In genomic region chr10:91582063-91582673, GRCh38 we compare ENCODE assay signal across 19 cellular contexts. TPM values are rescaled to one million over a fixed set of nuclear protein-coding genes. Genes with fewer than 3 reads are reported as not detected.
DNase-seq lines count a peak whose midpoint lies in the region; ATAC-seq lines count a peak whose summit lies in the region.
"Had no signal": no experiment of that assay in that cellular context is flagged by ENCODE, and none has a peak within 500 bp of the region (broad histone marks: within the 10 kb centered on the region; RNA-seq: fewer than 3 reads in every experiment).

No MANE protein-coding gene starts in this region.

- H4K8ac ChIP-seq in neuronal stem cell (ENCODE audit: low read depth, low read length): no peak overlapping the region

- intact Hi-C loops in Right ventricle myocardium inferior (cut with DNase I) (no loop called here), cardiac septum (cut with DNase I) (no loop called here), right cardiac atrium (cut with DNase I) (no loop called here)

- no peak overlapping the region for H3K18ac ChIP-seq in neuronal stem cell (ENCODE audit: low read length)

- H3K23ac ChIP-seq in neuronal stem cell (ENCODE audit: low read depth, low read length, poor library complexity): no peak overlapping the region

- H3K36me3 ChIP-seq in neuronal stem cell (replicated peaks in 1 of 2; ENCODE audit: control insufficient read depth in 2 of 2, insufficient read depth in 2 of 2, low read length in 2 of 2): no peaks in the 10 kb centered on the region
- H3K36me3 ChIP-seq in H7 (replicated peaks; ENCODE audit: control insufficient read depth, insufficient read depth, low read length): no peaks in the 10 kb centered on the region
- H3K36me3 ChIP-seq: BLaER1 treated with 17β-estradiol and CSF1 and Interleukin-3, amounts not matched to agents 10 nM and 100 nM had no signal

- no peak overlapping the region for H3K14ac ChIP-seq in neuronal stem cell (ENCODE audit: low read length)

- DNase-seq in Right ventricle myocardium inferior (ENCODE audit: missing footprints) (no peak), cardiac septum (ENCODE audit: low spot score) (no peak), right cardiac atrium (peak; percentile 36 to 76 (median 75)), neuronal stem cell (ENCODE audit: low spot score) (no peak), H7 (no peak), SKM-1 (lab: John Stamatoyannopoulos, UW; ENCODE audit: unreplicated experiment) (no peak)
- DNase-seq in activated effector memory CD4-positive, alpha-beta T cell treated with anti-CD3 and anti-CD28 coated beads, Interleukin-2, amount 50 U/mL, for 16 hours: no peak
- DNase-seq: DMS 273 treated with DMSO at 0.1 percent for 48 hours; EL; NCI-H1436 treated with DMSO at 0.1 percent for 48 hours; NCI-H226; NCI-H526 treated with DMSO at 0.1 percent for 48 hours; NK-92 treated with Interleukin-12 subunit alpha and Interleukin-12 subunit beta, amount 100 ng/mL, for 24 hours; OCI-M1; RPMI8226 had no signal

- H2AFZ ChIP-seq in neuronal stem cell (ENCODE audit: low read length): no peak overlapping the region

- H3K4me1 ChIP-seq in right cardiac atrium (ENCODE audit: control insufficient read depth, insufficient read depth, low read length): no peaks in the 10 kb centered on the region
- no peaks in the 10 kb centered on the region for H3K4me1 ChIP-seq in neuronal stem cell (ENCODE audit: control insufficient read depth in 2 of 2, insufficient read depth in 1 of 2, low read depth in 1 of 2, low read length in 2 of 2)

- H3K4me3 ChIP-seq in right cardiac atrium (ENCODE audit: low read length) (no peak overlapping the region), neuronal stem cell (ENCODE audit: low read length in 2 of 2) (no peak overlapping the region), H7 (ENCODE audit: insufficient read depth, low read depth, low read length) (no peak overlapping the region)
- H3K4me3 ChIP-seq: BLaER1 treated with 17β-estradiol and CSF1 and Interleukin-3, amounts not matched to agents 10 nM and 100 nM had no signal

- H2BK120ac ChIP-seq in neuronal stem cell (ENCODE audit: low read depth, low read length): no peak overlapping the region

- H3K27me3 ChIP-seq in right cardiac atrium (ENCODE audit: control insufficient read depth, insufficient read depth) (no peaks in the 10 kb centered on the region), neuronal stem cell (ENCODE audit: control insufficient read depth in 3 of 3, insufficient read depth in 3 of 3, low read depth in 1 of 3, low read length in 3 of 3) (peaks cover 0 to 11% (median 0%) of the 10 kb centered on the region in 3 experiments), H7 (ENCODE audit: control insufficient read depth, insufficient read depth, low read length) (no peaks in the 10 kb centered on the region; the same call in 1 of the 2 replicates)
- H3K27me3 ChIP-seq: BLaER1 treated with 17β-estradiol and CSF1 and Interleukin-3, amounts not matched to agents 10 nM and 100 nM had no signal

- no peak overlapping the region for H2BK12ac ChIP-seq in neuronal stem cell (ENCODE audit: low read length)

- H2BK15ac ChIP-seq in neuronal stem cell (ENCODE audit: low read length): no peak overlapping the region

- H4K91ac ChIP-seq in neuronal stem cell (ENCODE audit: low read depth, low read length, poor library complexity): no peak overlapping the region

- no peak overlapping the region for H3K4me2 ChIP-seq in neuronal stem cell (ENCODE audit: insufficient read depth, low read length, poor library complexity, severe bottlenecking)
- H3K4me2 ChIP-seq: BLaER1 treated with 17β-estradiol and CSF1 and Interleukin-3, amounts not matched to agents 10 nM and 100 nM had no signal

- H2BK5ac ChIP-seq in neuronal stem cell (ENCODE audit: low read length): no peak overlapping the region

- H3K4ac ChIP-seq in neuronal stem cell (ENCODE audit: low read length): no peak overlapping the region

- 65% methylated on average over 3 of the region's 3 CpGs for WGBS in right cardiac atrium
- no CpG with 5 or more reads among the region's 3 CpGs for WGBS in neuronal stem cell (ENCODE audit: extremely low coverage in 2 of 2, insufficient read length in 2 of 2, insufficient replicate concordance in 1 of 2), 2 donors

- no peaks in the 10 kb centered on the region for H3K79me1 ChIP-seq in neuronal stem cell (ENCODE audit: low read depth, low read length)

- ATAC-seq in Right ventricle myocardium inferior: peak; percentile 96
- ATAC-seq in right cardiac atrium: peak; percentile 91 to 95
- ATAC-seq in HG03520 (IDR thresholded peaks at IDR 0.05; ENCODE audit: unreplicated experiment): no peak
- ATAC-seq: HCT116 had no signal

- H3K27ac ChIP-seq in right cardiac atrium (ENCODE audit: low read length) (peak overlapping the region; percentile 92), neuronal stem cell (replicated peaks; ENCODE audit: low read length) (no peak overlapping the region)
- H3K27ac ChIP-seq: 22Rv1; BLaER1 treated with 17β-estradiol and CSF1 and Interleukin-3, amounts not matched to agents 10 nM and 100 nM had no signal

- no peaks in the 10 kb centered on the region for H3K9me3 ChIP-seq in right cardiac atrium (ENCODE audit: control insufficient read depth, low read length)
- H3K9me3 ChIP-seq in neuronal stem cell (replicated peaks in 1 of 2; ENCODE audit: control insufficient read depth in 2 of 2, insufficient read depth in 1 of 2, low read depth in 1 of 2, low read length in 2 of 2): no peaks in the 10 kb centered on the region

- no peak overlapping the region for H2AK5ac ChIP-seq in neuronal stem cell (ENCODE audit: low read depth, low read length)

- peak overlapping the region; percentile 7 for H3K9ac ChIP-seq in neuronal stem cell (ENCODE audit: low read depth, low read length, poor library complexity)
- H3K9ac ChIP-seq: BLaER1 treated with 17β-estradiol and CSF1 and Interleukin-3, amounts not matched to agents 10 nM and 100 nM had no signal

RNA-seq across cellular contexts. Expression of gene PPP1R3C, which starts 50.7 kb away (rescaled TPM):
- total RNA-seq in Right ventricle myocardium inferior: 137 TPM
- 212 TPM for total RNA-seq in cardiac septum
- 100 to 1,000 TPM; 162 to 222 (median 203) TPM for total RNA-seq in right cardiac atrium
- polyA plus RNA-seq in right cardiac atrium: 146 TPM
- 3.3 TPM for polyA plus RNA-seq in neuronal stem cell (2013, experiment 1 of 2)
- polyA plus RNA-seq in neuronal stem cell (2013, experiment 2 of 2): 3.4 TPM
- total RNA-seq in H7 (2014; rRNA removed; shearing (Covaris generic)): 0.31 and 0.63 TPM in 2 replicates

Comparison
In these comparisons a context has a peak if more than half of its experiments do, and no peak if none do; other contexts are left out.
1. DNase-seq: peak in right cardiac atrium (3 of 3); none in Right ventricle myocardium inferior (single experiment), cardiac septum (single experiment), neuronal stem cell (single experiment), H7 (single experiment), activated effector memory CD4-positive, alpha-beta T cell treated with anti-CD3 and anti-CD28 coated beads, Interleukin-2, amount 50 U/mL, for 16 hours (single experiment) and SKM-1 (single experiment).
2. RNA of gene PPP1R3C, which starts 50.7 kb away (total RNA-seq): 212 TPM in cardiac septum (single experiment), 162 to 222 TPM in right cardiac atrium and 137 TPM in Right ventricle myocardium inferior (single experiment); 0.31 to 0.63 TPM in H7; every median in the first group is over 10 times any median in the second.